Comparison of ENCODE assay signal across 6 cellular contexts in genomic region chr13:39884166-39884565, GRCh38.
"Had no signal": no experiment of that assay in that cellular context is flagged by ENCODE, and none has a peak within 500 bp of the region (broad histone marks: within the 10 kb centered on the region; RNA-seq: fewer than 3 reads in every experiment).

No MANE protein-coding gene starts in this region.

- H3K27ac Mint-ChIP-seq: IgD-negative memory B cell had no signal

- H3K27ac ChIP-seq: HL-60 had no signal

- DNase-seq: IMR-90, KBM-7, KG1 had no signal

- H3K4me3 ChIP-seq: K562 had no signal

- H3K36me3 Mint-ChIP-seq: IgD-negative memory B cell had no signal

- H3K4me1 Mint-ChIP-seq: IgD-negative memory B cell had no signal
